1 cellular context compared by ENCODE assay signal in genomic region chr14:45253070-45253753, GRCh38.
TF ChIP-seq lines count a peak whose summit lies in the region.

TSS of gene MIS18BP1 (minus strand) at chr14:45253202. CDS start at chr14:45247286, 5,916 bp downstream.

TF ChIP-seq in HepG2, 621 proteins besides CTCF, POLR2A, EP300 and RAD21 (continued from another document and continues in another):
- TF ChIP-seq ZHX2 (IDR thresholded peaks at IDR 0.05; ENCODE audit: low read depth) (peak; percentile 89), ZHX2 (CRISPR knock-in tag; IDR thresholded peaks at IDR 0.05; ENCODE audit: borderline replicate concordance) (no peak), TIGD3 (CRISPR knock-in tag; IDR thresholded peaks at IDR 0.05; ENCODE audit: borderline replicate concordance) (peak; percentile 85; the same call in 1 of the 2 replicates), AKNA (CRISPR knock-in tag; IDR thresholded peaks at IDR 0.05; ENCODE audit: borderline replicate concordance) (0 out of 2 replicates have a peak, but pooled peaks have one; percentile 71), ELF1 (CRISPR knock-in tag; IDR thresholded peaks at IDR 0.05) (peak; percentile 91), STAG1 (CRISPR knock-in tag; IDR thresholded peaks at IDR 0.05) (peak; percentile 18), MED13 (CRISPR knock-in tag; IDR thresholded peaks at IDR 0.05) (peak; percentile 72; the same call in 1 of the 2 replicates), ZKSCAN8 (CRISPR knock-in tag; IDR thresholded peaks at IDR 0.05; ENCODE audit: borderline replicate concordance) (peak; percentile 67; the same call in 1 of the 2 replicates), AGO2 (optimal IDR thresholded peaks at IDR 0.05; ENCODE audit: low read depth, low read length) (peak; percentile 51), ZBTB34 (CRISPR knock-in tag; IDR thresholded peaks at IDR 0.05) (peak; percentile 88), ATF3 (CRISPR knock-in tag; IDR thresholded peaks at IDR 0.05) (peak; percentile 71), KDM5B (CRISPR knock-in tag; IDR thresholded peaks at IDR 0.05; ENCODE audit: borderline replicate concordance) (peak; percentile 92; the same call in 1 of the 2 replicates), U2AF1 (optimal IDR thresholded peaks at IDR 0.05; ENCODE audit: low read depth, low read length) (peak; percentile 91), SPEN (CRISPR knock-in tag; IDR thresholded peaks at IDR 0.05; ENCODE audit: low read depth) (peak; percentile 90), PTBP1 (IDR thresholded peaks at IDR 0.05; ENCODE audit: low read depth, low read length, poor library complexity, severe bottlenecking) (no peak), MAF1 (CRISPR knock-in tag; IDR thresholded peaks at IDR 0.05; ENCODE audit: borderline replicate concordance) (no peak; the same call in 1 of the 2 replicates), ZNF34 (CRISPR knock-in tag; IDR thresholded peaks at IDR 0.05; ENCODE audit: borderline replicate concordance) (0 out of 2 replicates have a peak, but pooled peaks have one; percentile 78), ZNF441 (CRISPR knock-in tag; IDR thresholded peaks at IDR 0.05; ENCODE audit: borderline replicate concordance) (peak; percentile 66; the same call in 1 of the 2 replicates), MAX (IDR thresholded peaks at IDR 0.05) (peak; percentile 99), CENPT (CRISPR knock-in tag; IDR thresholded peaks at IDR 0.05; ENCODE audit: low read depth) (peak; percentile 93; the same call in 1 of the 2 replicates), TFDP2 (CRISPR knock-in tag; IDR thresholded peaks at IDR 0.05) (peak; percentile 99), ZNF550 (CRISPR knock-in tag; IDR thresholded peaks at IDR 0.05; ENCODE audit: borderline replicate concordance) (no peak), CCAR2 (optimal IDR thresholded peaks at IDR 0.05; ENCODE audit: low read depth, low read length) (peak; percentile 65), BORCS8-MEF2B (CRISPR knock-in tag; IDR thresholded peaks at IDR 0.05) (peak; percentile 99), ZBTB42 (CRISPR knock-in tag; IDR thresholded peaks at IDR 0.05) (peak; percentile 95; the same call in 1 of the 2 replicates), CSRNP2 (CRISPR knock-in tag; conservative IDR thresholded peaks at IDR 0.05; ENCODE audit: low read depth) (peak; percentile 93), ZNF292 (CRISPR knock-in tag; IDR thresholded peaks at IDR 0.05; ENCODE audit: borderline replicate concordance, low read depth) (peak; percentile 83; the same call in 1 of the 2 replicates), RFXANK (CRISPR knock-in tag; IDR thresholded peaks at IDR 0.05) (no peak), EHMT2 (IDR thresholded peaks at IDR 0.05; ENCODE audit: borderline replicate concordance, low read depth, low read length) (0 out of 2 replicates have a peak, but pooled peaks have one; percentile 17), ZNF713 (CRISPR knock-in tag; IDR thresholded peaks at IDR 0.05) (no peak), KDM1A (CRISPR knock-in tag; IDR thresholded peaks at IDR 0.05) (peak; percentile 59; the same call in 1 of the 2 replicates), HIC2 (CRISPR knock-in tag; IDR thresholded peaks at IDR 0.05; ENCODE audit: low read depth) (no peak), ZSCAN30 (CRISPR knock-in tag; IDR thresholded peaks at IDR 0.05) (no peak), ZNF761 (CRISPR knock-in tag; conservative IDR thresholded peaks at IDR 0.05) (no peak; the same call in 1 of the 2 replicates), DPF2 (CRISPR knock-in tag; IDR thresholded peaks at IDR 0.05; ENCODE audit: borderline replicate concordance, low read depth) (no peak), ZNF615 (CRISPR knock-in tag; IDR thresholded peaks at IDR 0.05; ENCODE audit: borderline replicate concordance) (peak; percentile 46; the same call in 1 of the 2 replicates), ZFP62 (CRISPR knock-in tag; IDR thresholded peaks at IDR 0.05) (no peak), GABPA (IDR thresholded peaks at IDR 0.05; ENCODE audit: low read depth, low read length) (0 out of 2 replicates have a peak, but pooled peaks have one; percentile 21), GABPA (CRISPR knock-in tag; IDR thresholded peaks at IDR 0.05; ENCODE audit: low read depth) (peak; percentile 75), ZNF414 (CRISPR knock-in tag; IDR thresholded peaks at IDR 0.05) (peak; percentile 90), CBX5 (CRISPR knock-in tag; IDR thresholded peaks at IDR 0.05; ENCODE audit: borderline replicate concordance) (no peak; the same call in none of the 2 replicates)
